ENCODE assay signal across 27 cellular contexts in the genomic region with DNA sequence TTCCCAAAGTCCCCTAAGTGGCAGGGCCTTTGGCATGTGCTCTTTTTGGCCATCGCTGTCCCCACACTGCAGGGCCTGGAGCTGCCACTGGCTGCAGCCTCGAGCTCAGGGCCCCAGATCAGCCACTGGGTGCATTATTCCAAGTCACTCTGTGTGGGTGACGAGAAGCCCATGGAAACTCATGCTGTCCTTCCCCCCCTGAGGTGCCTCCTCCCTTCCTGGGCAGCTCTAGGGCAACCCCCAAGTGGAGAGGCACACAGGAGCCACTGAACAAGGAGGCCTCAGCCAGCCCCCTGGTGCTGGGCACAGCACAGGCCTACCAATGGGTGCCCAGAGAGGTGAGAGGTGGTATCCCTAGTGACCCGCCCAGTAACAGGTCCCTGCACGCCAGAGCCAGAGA.
"Had no signal": no experiment of that assay in that cellular context is flagged by ENCODE, and none has a peak within 500 bp of the region (broad histone marks: within the 10 kb centered on the region; RNA-seq: fewer than 3 reads in every experiment).

No MANE protein-coding gene starts in this region.

- H3K36me3 ChIP-seq: lower lobe of right lung, neural progenitor cell, ovary, right atrium auricular region, stomach, thyroid gland, transverse colon, upper lobe of left lung, vagina had no signal

- H3K27ac ChIP-seq: lower lobe of right lung, neural progenitor cell, ovary, right atrium auricular region, skin epidermis, stomach, testis, thyroid gland, transverse colon, upper lobe of left lung, vagina had no signal

- H3K9ac ChIP-seq: neural progenitor cell had no signal

- H3K9me3 ChIP-seq: lower lobe of right lung, ovary, right atrium auricular region, stomach, testis, thyroid gland, transverse colon, upper lobe of left lung, vagina had no signal

- ATAC-seq: left cardiac atrium; left lobe of liver; lower lobe of right lung; natural killer cell; sciatic nerve; stimulated activated naive B cell treated with anti-CD40 and anti-IgM and Interleukin-4, amounts not matched to agents 10 μg/mL and 1 μg/mL and 100 μg/mL, for 72 hours; stimulated activated naive CD8-positive, alpha-beta T cell treated with anti-CD3 and anti-CD28 coated beads, Interleukin-15, Interleukin-2, amounts not matched to agents 100 U/mL and 50 U/mL, for 24 hours had no signal

- H2AFZ ChIP-seq: neural progenitor cell had no signal

- H3K4me2 ChIP-seq: neural progenitor cell had no signal

- H3K4me1 ChIP-seq: lower lobe of right lung, right atrium auricular region, testis, thyroid gland, transverse colon, upper lobe of left lung had no signal

- H3K4me3 ChIP-seq: lower lobe of right lung, neural progenitor cell, ovary, right atrium auricular region, skin epidermis, stomach, testis, thyroid gland, transverse colon, upper lobe of left lung, vagina had no signal

- DNase-seq: islet precursor cell; kidney glomerular epithelial cell; left cardiac atrium; lower lobe of right lung; mammary epithelial cell; mesenchymal stem cell; naive B cell; natural killer cell; nephron progenitor cell; ovary; stimulated activated CD4-positive, alpha-beta T cell treated with anti-CD3 and anti-CD28 coated beads, Interleukin-12 subunit alpha, Interleukin-12 subunit beta, amount 100 ng/mL, for 4 hours; stimulated activated CD4-positive, alpha-beta T cell treated with anti-CD3 and anti-CD28 coated beads, Interleukin-15, amount 100 ng/mL, for 24 hours; stimulated activated CD4-positive, alpha-beta T cell treated with anti-CD3 and anti-CD28 coated beads, Interleukin-2, amount 100 ng/mL, for 24 hours; stimulated activated CD4-positive, alpha-beta T cell treated with anti-CD3 and anti-CD28 coated beads, Interleukin-4, amount 100 ng/mL, for 1 hour; stimulated activated naive B cell treated with anti-CD40 and anti-IgM and Interleukin-4, amounts not matched to agents 10 μg/mL and 1 μg/mL and 100 μg/mL, for 72 hours; stimulated activated naive CD8-positive, alpha-beta T cell treated with anti-CD3 and anti-CD28 coated beads, Interleukin-15, Interleukin-2, amounts not matched to agents 100 U/mL and 50 U/mL, for 24 hours; stomach; testis; thyroid gland; transverse colon; upper lobe of left lung had no signal

- H3K27me3 ChIP-seq: neural progenitor cell, ovary, right atrium auricular region, testis, thyroid gland, upper lobe of left lung, vagina had no signal
